In genomic region chr14:103871596-103872480, GRCh38 we compare ENCODE assay signal across 8 cellular contexts. TPM values are rescaled to one million over a fixed set of nuclear protein-coding genes. Genes with fewer than 3 reads are reported as not detected.
DNase-seq lines count a peak whose midpoint lies in the region; ATAC-seq and TF ChIP-seq lines count a peak whose summit lies in the region.

No MANE protein-coding gene starts in this region.

- peak overlapping the region; percentile 83 for H2AFZ ChIP-seq in OCI-LY7 (ENCODE audit: low read length)

- H3K27ac ChIP-seq in 22Rv1: peak overlapping the region; percentile 76
- H3K27ac ChIP-seq in OCI-LY7 (ENCODE audit: low read depth, low read length, poor library complexity, severe bottlenecking): no peak overlapping the region
- no peak overlapping the region for H3K27ac ChIP-seq in iPS-18a (ENCODE audit: low read length)

- H3K4me2 ChIP-seq in OCI-LY7 (ENCODE audit: low read length): peak overlapping the region; percentile 97

- peaks cover 14% of the 10 kb centered on the region for H3K4me1 ChIP-seq in OCI-LY7 (ENCODE audit: insufficient read depth, low read length, poor library complexity, severe bottlenecking)
- peaks cover 7% of the 10 kb centered on the region for H3K4me1 ChIP-seq in iPS-18a (ENCODE audit: control insufficient read depth, low read depth, low read length)

- BruUV-seq in OCI-LY7 (replicated peaks; lab: Mats Ljungman, UMichigan): no TSS peak

- H3K36me3 ChIP-seq in OCI-LY7 (ENCODE audit: insufficient read depth, low read length): no peaks in the 10 kb centered on the region
- H3K36me3 ChIP-seq in iPS-18a (ENCODE audit: control insufficient read depth, low read depth, low read length): no peaks in the 10 kb centered on the region

- CTCF ChIA-PET in OCI-LY7 (lab: Charles Lee; ENCODE audit: unreplicated experiment): no interaction called here

- DNase-seq in OCI-LY7 (ENCODE audit: low spot score) (peak; percentile 80), ACHN (no peak)
- DNase-seq in activated naive CD4-positive, alpha-beta T cell (lab: John Stamatoyannopoulos, UW): peak; percentile 18 to 74 (median 45)
- peak; percentile 61 for DNase-seq in stimulated activated CD4-positive, alpha-beta T cell treated with anti-CD3 and anti-CD28 coated beads, Interleukin-2, amount 100 ng/mL, for 4 hours (ENCODE audit: low read depth)

- no peak for TF ChIP-seq CTCF in 22Rv1 (IDR thresholded peaks at IDR 0.05)
- no peak for TF ChIP-seq CTCF in OCI-LY7 (conservative IDR thresholded peaks at IDR 0.05; ENCODE audit: low read length)

- H3K9me3 ChIP-seq in OCI-LY7 (ENCODE audit: low read length) (no peaks in the 10 kb centered on the region), iPS-18a (ENCODE audit: control insufficient read depth, low read depth, low read length) (no peaks in the 10 kb centered on the region)

- peak overlapping the region; percentile 37 for H3K9ac ChIP-seq in iPS-18a (ENCODE audit: low read length)

- no peaks in the 10 kb centered on the region for H3K27me3 ChIP-seq in iPS-18a (ENCODE audit: control insufficient read depth, insufficient read depth, low read length)

- in situ Hi-C loops in ACHN (cut with HindIII; ENCODE audit: low pct_ligation_motif_present, low pct_unique_long_range_greater_than_20kb, low sequenced_read_pairs): no loop called here

- POLR2A ChIA-PET in OCI-LY7 (lab: Charles Lee): interaction anchor here (0.7 kb wide), 1 partner anchor 9 kb away, joined by 3 read pairs; no protein-coding TSS in a partner anchor

- H3K4me3 ChIP-seq in OCI-LY7 (ENCODE audit: low read depth, low read length, poor library complexity, severe bottlenecking) (peak overlapping the region; percentile 76), iPS-18a (ENCODE audit: low read length) (peak overlapping the region; percentile 46)

- intact Hi-C loops in OCI-LY7 (cut with micrococcal nuclease; ENCODE audit: unreplicated experiment): no loop called here

- no peaks in the 10 kb centered on the region for H4K20me1 ChIP-seq in OCI-LY7 (ENCODE audit: insufficient read depth, low read length)

- ATAC-seq in GM21529 (IDR thresholded peaks at IDR 0.05; ENCODE audit: unreplicated experiment): peak; percentile 87
- no peak for ATAC-seq in GM18870 (IDR thresholded peaks at IDR 0.05; ENCODE audit: unreplicated experiment)

- no peaks in the 10 kb centered on the region for H3K9me2 ChIP-seq in OCI-LY7 (ENCODE audit: insufficient read depth, low read length)

- H3K79me2 ChIP-seq in OCI-LY7 (ENCODE audit: insufficient read depth, low read depth, low read length): no peaks in the 10 kb centered on the region

RNA-seq across cellular contexts. Expression of gene PPP1R13B, which starts 24.5 kb away (rescaled TPM):
- 8.2 and 9.7 TPM in 2 replicates for total RNA-seq in OCI-LY7 (2014; rRNA removed; shearing (Covaris generic))
- total RNA-seq in OCI-LY7 (2022): 13.1 and 18.9 TPM in 2 replicates

RNA-seq across cellular contexts. Expression of gene TDRD9, which starts 56.4 kb away (rescaled TPM):
- total RNA-seq in OCI-LY7 (2014; rRNA removed; shearing (Covaris generic)): not detected in 2 replicates
- total RNA-seq in OCI-LY7 (2022): not detected in 2 replicates
